ENCODE assay signal across 40 cellular contexts in the genomic region with DNA sequence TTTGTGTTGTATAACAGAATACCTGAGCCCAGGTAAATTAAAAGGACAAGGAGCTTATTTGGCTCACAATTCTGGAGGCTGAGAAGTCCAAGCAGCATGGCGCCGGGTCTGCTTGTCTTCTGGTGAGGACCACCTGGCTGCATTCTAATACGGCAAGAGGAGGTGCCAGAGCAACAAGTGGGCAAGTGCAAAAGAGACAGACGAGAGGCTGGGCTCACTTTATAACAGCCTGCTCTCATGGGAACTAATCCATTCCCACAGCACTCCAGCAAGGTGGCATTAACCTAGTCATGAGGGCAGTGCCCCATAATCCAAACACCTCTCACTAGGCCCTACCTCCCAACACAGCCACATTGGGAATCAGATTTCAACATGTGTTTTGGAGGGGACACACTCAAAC. TPM values are rescaled to one million over a fixed set of nuclear protein-coding genes. Genes with fewer than 3 reads are reported as not detected.
"Had no signal": no experiment of that assay in that cellular context is flagged by ENCODE, and none has a peak within 500 bp of the region (broad histone marks: within the 10 kb centered on the region; RNA-seq: fewer than 3 reads in every experiment).

No MANE protein-coding gene starts in this region.

- H3K9me3 Mint-ChIP-seq: activated naive CD4-positive, alpha-beta T cell treated with anti-CD3 and anti-CD28 coated beads, Interleukin-2, amount 50 U/mL, for 24 hours; activated naive CD4-positive, alpha-beta T cell treated with anti-CD3 and anti-CD28 coated beads, Interleukin-2, amount 50 U/mL, for 72 hours; activated naive CD8-positive, alpha-beta T cell treated with anti-CD3 and anti-CD28 coated beads for 36 hours; activated naive CD8-positive, alpha-beta T cell treated with anti-CD3 and anti-CD28 coated beads, Interleukin-2, amount 50 U/mL, for 24 hours; activated T-cell treated with anti-CD3 and anti-CD28 coated beads, Interleukin-2, amount 50 U/mL, for 24 hours; activated T-helper 17 cell treated with anti-CD3 and anti-CD28 coated beads, Interleukin-2, amount 50 U/mL, for 72 hours; activated T-helper 2 cell treated with anti-CD3 and anti-CD28 coated beads, Interferon-gamma antibody, Interleukin-2, Interleukin-4, amounts not matched to agents 10 μg/mL and 5 μg/mL and 100 μg/mL, durations not matched to agents 14 hours and 24 hours and 36 hours had no signal

- ATAC-seq: activated naive CD4-positive, alpha-beta T cell treated with anti-CD3 and anti-CD28 coated beads, Interleukin-2, amount 50 U/mL, for 72 hours; activated naive CD8-positive, alpha-beta T cell treated with anti-CD3 and anti-CD28 coated beads, Interleukin-2, amount 50 U/mL, for 24 hours; activated T-cell treated with anti-CD3 and anti-CD28 coated beads, Interleukin-2, amount 50 U/mL, for 4 hours; activated T-cell treated with anti-CD3 and anti-CD28 coated beads, Interleukin-2, amount 50 U/mL, for 72 hours; activated T-helper 17 cell treated with anti-CD3 and anti-CD28 coated beads, Interleukin-2, amount 50 U/mL, for 72 hours; body of pancreas had no signal

- H3K9me3 ChIP-seq: adrenal gland, ascending aorta, body of pancreas, breast epithelium had no signal

- H3K27ac Mint-ChIP-seq: activated naive CD4-positive, alpha-beta T cell treated with anti-CD3 and anti-CD28 coated beads for 36 hours; activated naive CD4-positive, alpha-beta T cell treated with anti-CD3 and anti-CD28 coated beads, Interleukin-2, amount 10 ng/mL, durations not matched to agents 7 days and 5 days; activated naive CD4-positive, alpha-beta T cell treated with anti-CD3 and anti-CD28 coated beads, Interleukin-2, amount 50 U/mL, for 24 hours; activated naive CD4-positive, alpha-beta T cell treated with anti-CD3 and anti-CD28 coated beads, Interleukin-2, amount 50 U/mL, for 72 hours; activated naive CD8-positive, alpha-beta T cell; activated naive CD8-positive, alpha-beta T cell treated with anti-CD3 and anti-CD28 coated beads for 36 hours; activated naive CD8-positive, alpha-beta T cell treated with anti-CD3 and anti-CD28 coated beads, Interleukin-2, amount 10 ng/mL, durations not matched to agents 7 days and 5 days; activated naive CD8-positive, alpha-beta T cell treated with anti-CD3 and anti-CD28 coated beads, Interleukin-2, amount 50 U/mL, for 24 hours; activated T-cell treated with anti-CD3 and anti-CD28 coated beads, Interleukin-2, amount 50 U/mL, for 24 hours; activated T-cell treated with anti-CD3 and anti-CD28 coated beads, Interleukin-2, amount 50 U/mL, for 72 hours; activated T-helper 1 cell treated with anti-CD3 and anti-CD28 coated beads, Interleukin-12 subunit alpha, Interleukin-12 subunit beta, Interleukin-2, Interleukin-4 antibody, amounts not matched to agents 30 ng/mL and 10 ng/mL and 1 ng/mL, durations not matched to agents 14 hours and 24 hours and 36 hours; activated T-helper 17 cell treated with anti-CD3 and anti-CD28 coated beads, Interleukin-2, amount 50 U/mL, for 72 hours; activated T-helper 2 cell treated with anti-CD3 and anti-CD28 coated beads, Interferon-gamma antibody, Interleukin-2, Interleukin-4, amounts not matched to agents 10 μg/mL and 5 μg/mL and 100 μg/mL, durations not matched to agents 14 hours and 24 hours and 36 hours; brain had no signal

- H3K4me1 ChIP-seq: adrenal gland, ascending aorta, body of pancreas, breast epithelium had no signal

- H3K27me3 ChIP-seq: adrenal gland, ascending aorta, body of pancreas, brain microvascular endothelial cell, breast epithelium, cardiac muscle cell had no signal

- FAIRE-seq: astrocyte, bronchial epithelial cell had no signal

- H3K27me3 Mint-ChIP-seq: activated naive CD4-positive, alpha-beta T cell treated with anti-CD3 and anti-CD28 coated beads, Interleukin-2, amount 50 U/mL, for 24 hours; activated naive CD8-positive, alpha-beta T cell; activated naive CD8-positive, alpha-beta T cell treated with anti-CD3 and anti-CD28 coated beads, Interleukin-2, amount 50 U/mL, for 24 hours; activated T-cell treated with anti-CD3 and anti-CD28 coated beads, Interleukin-2, amount 50 U/mL, for 24 hours; activated T-helper 17 cell treated with anti-CD3 and anti-CD28 coated beads, Interleukin-2, amount 50 U/mL, for 72 hours; central memory CD8-positive, alpha-beta T cell had no signal

- DNase-seq: activated effector memory CD4-positive, alpha-beta T cell treated with anti-CD3 and anti-CD28 coated beads, Interleukin-2, amount 50 U/mL, for 16 hours; activated effector memory CD4-positive, alpha-beta T cell treated with Interleukin-2 at 50 U/mL for 16 hours; activated gamma-delta T cell; activated gamma-delta T cell treated with Interleukin-2 at 50 U/mL for 16 hours; activated naive CD4-positive, alpha-beta T cell; activated naive CD4-positive, alpha-beta T cell treated with anti-CD3 and anti-CD28 coated beads for 36 hours; activated naive CD4-positive, alpha-beta T cell treated with anti-CD3 and anti-CD28 coated beads, Interleukin-2, amount 10 ng/mL, durations not matched to agents 7 days and 5 days; activated naive CD4-positive, alpha-beta T cell treated with anti-CD3 and anti-CD28 coated beads, Interleukin-2, amount 50 U/mL, for 16 hours; activated naive CD4-positive, alpha-beta T cell treated with Interleukin-2 at 50 U/mL for 16 hours; activated naive CD8-positive, alpha-beta T cell treated with anti-CD3 and anti-CD28 coated beads for 36 hours; activated naive CD8-positive, alpha-beta T cell treated with anti-CD3 and anti-CD28 coated beads, Interleukin-2, amount 10 ng/mL, durations not matched to agents 7 days and 5 days; activated naive CD8-positive, alpha-beta T cell treated with anti-CD3 and anti-CD28 coated beads, Interleukin-2, amount 50 U/mL, for 24 hours; activated T-cell treated with anti-CD3 and anti-CD28 coated beads, Interleukin-2, amount 50 U/mL, for 1 hour; activated T-cell treated with anti-CD3 and anti-CD28 coated beads, Interleukin-2, amount 50 U/mL, for 24 hours; activated T-cell treated with anti-CD3 and anti-CD28 coated beads, Interleukin-2, amount 50 U/mL, for 4 hours; activated T-cell treated with anti-CD3 and anti-CD28 coated beads, Interleukin-2, amount 50 U/mL, for 48 hours; activated T-cell treated with anti-CD3 and anti-CD28 coated beads, Interleukin-2, amount 50 U/mL, for 72 hours; adrenal gland; amniotic stem cell; amygdala; anterior cingulate cortex; aorta; body of pancreas; brain microvascular endothelial cell; caudate nucleus; central memory CD4-positive, alpha-beta T cell; cerebellar nuclear complex had no signal

- H3K36me3 ChIP-seq: adrenal gland, ascending aorta, brain microvascular endothelial cell, breast epithelium, cardiac muscle cell had no signal

- H3K4me1 Mint-ChIP-seq: activated naive CD4-positive, alpha-beta T cell treated with anti-CD3 and anti-CD28 coated beads, Interleukin-2, amount 10 ng/mL, durations not matched to agents 7 days and 5 days; activated naive CD4-positive, alpha-beta T cell treated with anti-CD3 and anti-CD28 coated beads, Interleukin-2, amount 50 U/mL, for 24 hours; activated naive CD8-positive, alpha-beta T cell treated with anti-CD3 and anti-CD28 coated beads for 36 hours; activated naive CD8-positive, alpha-beta T cell treated with anti-CD3 and anti-CD28 coated beads, Interleukin-2, amount 50 U/mL, for 24 hours; activated T-helper 17 cell treated with anti-CD3 and anti-CD28 coated beads, Interleukin-2, amount 50 U/mL, for 72 hours; central memory CD8-positive, alpha-beta T cell had no signal

- H3K27ac ChIP-seq: adrenal gland, ascending aorta, body of pancreas, brain microvascular endothelial cell, breast epithelium, cardiac muscle cell had no signal

- H3K36me3 Mint-ChIP-seq: activated naive CD4-positive, alpha-beta T cell treated with anti-CD3 and anti-CD28 coated beads, Interleukin-2, amount 10 ng/mL, durations not matched to agents 7 days and 5 days; activated naive CD4-positive, alpha-beta T cell treated with anti-CD3 and anti-CD28 coated beads, Interleukin-2, amount 50 U/mL, for 24 hours; activated naive CD4-positive, alpha-beta T cell treated with anti-CD3 and anti-CD28 coated beads, Interleukin-2, amount 50 U/mL, for 72 hours; activated naive CD8-positive, alpha-beta T cell; activated naive CD8-positive, alpha-beta T cell treated with anti-CD3 and anti-CD28 coated beads for 36 hours; activated naive CD8-positive, alpha-beta T cell treated with anti-CD3 and anti-CD28 coated beads, Interleukin-2, amount 10 ng/mL, durations not matched to agents 7 days and 5 days; brain had no signal

- H3K4me3 Mint-ChIP-seq: activated naive CD4-positive, alpha-beta T cell treated with anti-CD3 and anti-CD28 coated beads for 36 hours; activated naive CD4-positive, alpha-beta T cell treated with anti-CD3 and anti-CD28 coated beads, Interleukin-2, amount 10 ng/mL, durations not matched to agents 7 days and 5 days; activated naive CD4-positive, alpha-beta T cell treated with anti-CD3 and anti-CD28 coated beads, Interleukin-2, amount 50 U/mL, for 24 hours; activated naive CD8-positive, alpha-beta T cell; activated naive CD8-positive, alpha-beta T cell treated with anti-CD3 and anti-CD28 coated beads for 36 hours; activated naive CD8-positive, alpha-beta T cell treated with anti-CD3 and anti-CD28 coated beads, Interleukin-2, amount 10 ng/mL, durations not matched to agents 7 days and 5 days; activated naive CD8-positive, alpha-beta T cell treated with anti-CD3 and anti-CD28 coated beads, Interleukin-2, amount 50 U/mL, for 24 hours; activated T-cell treated with anti-CD3 and anti-CD28 coated beads, Interleukin-2, amount 50 U/mL, for 24 hours; activated T-cell treated with anti-CD3 and anti-CD28 coated beads, Interleukin-2, amount 50 U/mL, for 4 hours; activated T-cell treated with anti-CD3 and anti-CD28 coated beads, Interleukin-2, amount 50 U/mL, for 72 hours; activated T-helper 1 cell treated with anti-CD3 and anti-CD28 coated beads, Interleukin-12 subunit alpha, Interleukin-12 subunit beta, Interleukin-2, Interleukin-4 antibody, amounts not matched to agents 30 ng/mL and 10 ng/mL and 1 ng/mL, durations not matched to agents 14 hours and 24 hours and 36 hours; activated T-helper 17 cell treated with anti-CD3 and anti-CD28 coated beads, Interleukin-2, amount 50 U/mL, for 72 hours; brain; central memory CD8-positive, alpha-beta T cell had no signal

- H3K4me3 ChIP-seq: adrenal gland, ascending aorta, body of pancreas, breast epithelium, cardiac muscle cell had no signal

RNA-seq across cellular contexts. Expression of gene PACSIN1, which starts 12.9 kb away (rescaled TPM):
- total RNA-seq: activated T-helper 1 cell treated with anti-CD3 and anti-CD28 coated beads, Interleukin-12 subunit alpha, Interleukin-12 subunit beta, Interleukin-2, Interleukin-4 antibody, amounts not matched to agents 30 ng/mL and 10 ng/mL and 1 ng/mL, durations not matched to agents 14 hours and 24 hours and 36 hours; activated T-helper 2 cell treated with anti-CD3 and anti-CD28 coated beads, Interferon-gamma antibody, Interleukin-2, Interleukin-4, amounts not matched to agents 10 μg/mL and 5 μg/mL and 100 μg/mL, durations not matched to agents 14 hours and 24 hours and 36 hours; ascending aorta; bronchial epithelial cell had no signal
